In the genomic region with DNA sequence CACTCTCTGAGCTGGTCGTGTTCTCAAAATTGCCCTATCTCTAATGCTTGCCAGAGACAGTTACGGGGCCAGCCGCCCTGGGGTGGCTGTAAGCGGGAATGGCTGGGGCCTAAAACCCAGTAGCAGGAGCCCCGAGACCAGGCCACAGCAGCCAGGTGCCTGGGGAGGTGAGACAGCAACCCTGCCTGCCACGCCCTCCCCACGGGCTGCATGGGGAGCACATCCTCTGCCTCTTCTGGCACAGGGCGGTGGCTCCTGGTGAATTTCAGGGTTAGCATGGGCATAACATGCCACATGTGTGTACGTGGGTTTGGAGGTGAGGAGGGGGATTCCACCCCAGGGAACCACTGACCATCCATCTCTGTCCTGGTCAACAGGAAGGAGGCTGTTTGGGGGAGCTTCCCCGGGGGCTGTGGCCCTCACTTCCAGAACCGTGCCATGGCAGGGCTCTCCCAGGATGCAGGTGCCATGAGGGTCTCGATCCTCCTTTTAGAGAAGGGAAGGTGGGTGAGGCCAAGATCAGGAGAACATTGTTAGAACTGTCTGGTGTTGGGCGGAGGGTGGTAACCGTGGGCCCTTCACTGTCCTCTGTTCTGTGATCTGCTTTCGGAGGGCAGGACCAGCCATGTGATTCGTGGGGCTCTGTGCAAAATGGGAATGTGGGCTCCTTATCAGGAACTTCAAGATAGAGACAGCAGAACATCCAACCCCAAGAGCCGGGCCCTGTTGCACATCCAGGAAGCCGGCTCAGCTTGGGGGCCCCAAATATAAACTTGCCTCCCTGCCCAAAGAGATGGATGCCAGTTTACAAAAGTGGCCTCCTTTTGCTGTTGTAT, we compare ENCODE assay signal across 1 cellular context.
TF ChIP-seq lines count a peak whose summit lies in the region.

No MANE protein-coding gene starts in this region.

TF ChIP-seq in H1, 55 proteins besides CTCF, POLR2A, EP300 and RAD21 (continued from another document):
- TF ChIP-seq, protein P1, sequence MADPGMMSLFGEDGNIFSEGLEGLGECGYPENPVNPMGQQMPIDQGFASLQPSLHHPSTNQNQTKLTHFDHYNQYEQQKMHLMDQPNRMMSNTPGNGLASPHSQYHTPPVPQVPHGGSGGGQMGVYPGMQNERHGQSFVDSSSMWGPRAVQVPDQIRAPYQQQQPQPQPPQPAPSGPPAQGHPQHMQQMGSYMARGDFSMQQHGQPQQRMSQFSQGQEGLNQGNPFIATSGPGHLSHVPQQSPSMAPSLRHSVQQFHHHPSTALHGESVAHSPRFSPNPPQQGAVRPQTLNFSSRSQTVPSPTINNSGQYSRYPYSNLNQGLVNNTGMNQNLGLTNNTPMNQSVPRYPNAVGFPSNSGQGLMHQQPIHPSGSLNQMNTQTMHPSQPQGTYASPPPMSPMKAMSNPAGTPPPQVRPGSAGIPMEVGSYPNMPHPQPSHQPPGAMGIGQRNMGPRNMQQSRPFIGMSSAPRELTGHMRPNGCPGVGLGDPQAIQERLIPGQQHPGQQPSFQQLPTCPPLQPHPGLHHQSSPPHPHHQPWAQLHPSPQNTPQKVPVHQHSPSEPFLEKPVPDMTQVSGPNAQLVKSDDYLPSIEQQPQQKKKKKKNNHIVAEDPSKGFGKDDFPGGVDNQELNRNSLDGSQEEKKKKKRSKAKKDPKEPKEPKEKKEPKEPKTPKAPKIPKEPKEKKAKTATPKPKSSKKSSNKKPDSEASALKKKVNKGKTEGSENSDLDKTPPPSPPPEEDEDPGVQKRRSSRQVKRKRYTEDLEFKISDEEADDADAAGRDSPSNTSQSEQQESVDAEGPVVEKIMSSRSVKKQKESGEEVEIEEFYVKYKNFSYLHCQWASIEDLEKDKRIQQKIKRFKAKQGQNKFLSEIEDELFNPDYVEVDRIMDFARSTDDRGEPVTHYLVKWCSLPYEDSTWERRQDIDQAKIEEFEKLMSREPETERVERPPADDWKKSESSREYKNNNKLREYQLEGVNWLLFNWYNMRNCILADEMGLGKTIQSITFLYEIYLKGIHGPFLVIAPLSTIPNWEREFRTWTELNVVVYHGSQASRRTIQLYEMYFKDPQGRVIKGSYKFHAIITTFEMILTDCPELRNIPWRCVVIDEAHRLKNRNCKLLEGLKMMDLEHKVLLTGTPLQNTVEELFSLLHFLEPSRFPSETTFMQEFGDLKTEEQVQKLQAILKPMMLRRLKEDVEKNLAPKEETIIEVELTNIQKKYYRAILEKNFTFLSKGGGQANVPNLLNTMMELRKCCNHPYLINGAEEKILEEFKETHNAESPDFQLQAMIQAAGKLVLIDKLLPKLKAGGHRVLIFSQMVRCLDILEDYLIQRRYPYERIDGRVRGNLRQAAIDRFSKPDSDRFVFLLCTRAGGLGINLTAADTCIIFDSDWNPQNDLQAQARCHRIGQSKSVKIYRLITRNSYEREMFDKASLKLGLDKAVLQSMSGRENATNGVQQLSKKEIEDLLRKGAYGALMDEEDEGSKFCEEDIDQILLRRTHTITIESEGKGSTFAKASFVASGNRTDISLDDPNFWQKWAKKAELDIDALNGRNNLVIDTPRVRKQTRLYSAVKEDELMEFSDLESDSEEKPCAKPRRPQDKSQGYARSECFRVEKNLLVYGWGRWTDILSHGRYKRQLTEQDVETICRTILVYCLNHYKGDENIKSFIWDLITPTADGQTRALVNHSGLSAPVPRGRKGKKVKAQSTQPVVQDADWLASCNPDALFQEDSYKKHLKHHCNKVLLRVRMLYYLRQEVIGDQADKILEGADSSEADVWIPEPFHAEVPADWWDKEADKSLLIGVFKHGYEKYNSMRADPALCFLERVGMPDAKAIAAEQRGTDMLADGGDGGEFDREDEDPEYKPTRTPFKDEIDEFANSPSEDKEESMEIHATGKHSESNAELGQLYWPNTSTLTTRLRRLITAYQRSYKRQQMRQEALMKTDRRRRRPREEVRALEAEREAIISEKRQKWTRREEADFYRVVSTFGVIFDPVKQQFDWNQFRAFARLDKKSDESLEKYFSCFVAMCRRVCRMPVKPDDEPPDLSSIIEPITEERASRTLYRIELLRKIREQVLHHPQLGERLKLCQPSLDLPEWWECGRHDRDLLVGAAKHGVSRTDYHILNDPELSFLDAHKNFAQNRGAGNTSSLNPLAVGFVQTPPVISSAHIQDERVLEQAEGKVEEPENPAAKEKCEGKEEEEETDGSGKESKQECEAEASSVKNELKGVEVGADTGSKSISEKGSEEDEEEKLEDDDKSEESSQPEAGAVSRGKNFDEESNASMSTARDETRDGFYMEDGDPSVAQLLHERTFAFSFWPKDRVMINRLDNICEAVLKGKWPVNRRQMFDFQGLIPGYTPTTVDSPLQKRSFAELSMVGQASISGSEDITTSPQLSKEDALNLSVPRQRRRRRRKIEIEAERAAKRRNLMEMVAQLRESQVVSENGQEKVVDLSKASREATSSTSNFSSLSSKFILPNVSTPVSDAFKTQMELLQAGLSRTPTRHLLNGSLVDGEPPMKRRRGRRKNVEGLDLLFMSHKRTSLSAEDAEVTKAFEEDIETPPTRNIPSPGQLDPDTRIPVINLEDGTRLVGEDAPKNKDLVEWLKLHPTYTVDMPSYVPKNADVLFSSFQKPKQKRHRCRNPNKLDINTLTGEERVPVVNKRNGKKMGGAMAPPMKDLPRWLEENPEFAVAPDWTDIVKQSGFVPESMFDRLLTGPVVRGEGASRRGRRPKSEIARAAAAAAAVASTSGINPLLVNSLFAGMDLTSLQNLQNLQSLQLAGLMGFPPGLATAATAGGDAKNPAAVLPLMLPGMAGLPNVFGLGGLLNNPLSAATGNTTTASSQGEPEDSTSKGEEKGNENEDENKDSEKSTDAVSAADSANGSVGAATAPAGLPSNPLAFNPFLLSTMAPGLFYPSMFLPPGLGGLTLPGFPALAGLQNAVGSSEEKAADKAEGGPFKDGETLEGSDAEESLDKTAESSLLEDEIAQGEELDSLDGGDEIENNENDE (IDR thresholded peaks at IDR 0.05; ENCODE audit: insufficient replicate concordance, low read length) = no peak
- TF ChIP-seq RBBP5 (IDR thresholded peaks at IDR 0.05; ENCODE audit: borderline replicate concordance, low read depth, low read length) = no peak
- TF ChIP-seq, protein P2, sequence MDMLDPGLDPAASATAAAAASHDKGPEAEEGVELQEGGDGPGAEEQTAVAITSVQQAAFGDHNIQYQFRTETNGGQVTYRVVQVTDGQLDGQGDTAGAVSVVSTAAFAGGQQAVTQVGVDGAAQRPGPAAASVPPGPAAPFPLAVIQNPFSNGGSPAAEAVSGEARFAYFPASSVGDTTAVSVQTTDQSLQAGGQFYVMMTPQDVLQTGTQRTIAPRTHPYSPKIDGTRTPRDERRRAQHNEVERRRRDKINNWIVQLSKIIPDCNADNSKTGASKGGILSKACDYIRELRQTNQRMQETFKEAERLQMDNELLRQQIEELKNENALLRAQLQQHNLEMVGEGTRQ (IDR thresholded peaks at IDR 0.05; ENCODE audit: low read length) = no peak
- TF ChIP-seq SRF (IDR thresholded peaks at IDR 0.05; ENCODE audit: low read depth, low read length) = no peak
- TF ChIP-seq SP2 (IDR thresholded peaks at IDR 0.05; ENCODE audit: low read length) = no peak
- no peak for TF ChIP-seq BACH1 (IDR thresholded peaks at IDR 0.05; ENCODE audit: low read length)
- TF ChIP-seq FOSL1 (IDR thresholded peaks at IDR 0.05; ENCODE audit: insufficient read depth, low read depth, low read length) = no peak
TF ChIP-seq in H1: peak in this region for 0.
